1 cellular context compared by ENCODE assay signal in genomic region chr16:10497132-10498088, GRCh38.
TF ChIP-seq lines count a peak whose summit lies in the region.

No MANE protein-coding gene starts in this region.

TF ChIP-seq in K562, 482 proteins besides CTCF, POLR2A, EP300 and RAD21 (continued from another document and continues in another):
- peak; percentile 66; the same call in 1 of the 2 replicates for TF ChIP-seq ZNF263 (CRISPR knock-in tag; IDR thresholded peaks at IDR 0.05; ENCODE audit: borderline replicate concordance)
- peak; percentile 37; the same call in 1 of the 2 replicates for TF ChIP-seq ETV5 (CRISPR knock-in tag; IDR thresholded peaks at IDR 0.05; ENCODE audit: low read depth)
- no peak for TF ChIP-seq RBM39 (optimal IDR thresholded peaks at IDR 0.05; ENCODE audit: low read depth, low read length)
- TF ChIP-seq, protein P1, sequence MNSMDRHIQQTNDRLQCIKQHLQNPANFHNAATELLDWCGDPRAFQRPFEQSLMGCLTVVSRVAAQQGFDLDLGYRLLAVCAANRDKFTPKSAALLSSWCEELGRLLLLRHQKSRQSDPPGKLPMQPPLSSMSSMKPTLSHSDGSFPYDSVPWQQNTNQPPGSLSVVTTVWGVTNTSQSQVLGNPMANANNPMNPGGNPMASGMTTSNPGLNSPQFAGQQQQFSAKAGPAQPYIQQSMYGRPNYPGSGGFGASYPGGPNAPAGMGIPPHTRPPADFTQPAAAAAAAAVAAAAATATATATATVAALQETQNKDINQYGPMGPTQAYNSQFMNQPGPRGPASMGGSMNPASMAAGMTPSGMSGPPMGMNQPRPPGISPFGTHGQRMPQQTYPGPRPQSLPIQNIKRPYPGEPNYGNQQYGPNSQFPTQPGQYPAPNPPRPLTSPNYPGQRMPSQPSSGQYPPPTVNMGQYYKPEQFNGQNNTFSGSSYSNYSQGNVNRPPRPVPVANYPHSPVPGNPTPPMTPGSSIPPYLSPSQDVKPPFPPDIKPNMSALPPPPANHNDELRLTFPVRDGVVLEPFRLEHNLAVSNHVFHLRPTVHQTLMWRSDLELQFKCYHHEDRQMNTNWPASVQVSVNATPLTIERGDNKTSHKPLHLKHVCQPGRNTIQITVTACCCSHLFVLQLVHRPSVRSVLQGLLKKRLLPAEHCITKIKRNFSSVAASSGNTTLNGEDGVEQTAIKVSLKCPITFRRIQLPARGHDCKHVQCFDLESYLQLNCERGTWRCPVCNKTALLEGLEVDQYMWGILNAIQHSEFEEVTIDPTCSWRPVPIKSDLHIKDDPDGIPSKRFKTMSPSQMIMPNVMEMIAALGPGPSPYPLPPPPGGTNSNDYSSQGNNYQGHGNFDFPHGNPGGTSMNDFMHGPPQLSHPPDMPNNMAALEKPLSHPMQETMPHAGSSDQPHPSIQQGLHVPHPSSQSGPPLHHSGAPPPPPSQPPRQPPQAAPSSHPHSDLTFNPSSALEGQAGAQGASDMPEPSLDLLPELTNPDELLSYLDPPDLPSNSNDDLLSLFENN (IDR thresholded peaks at IDR 0.05; ENCODE audit: low read depth in 2 of 2, low read length in 2 of 2): peak in 1 of 2 experiments; percentile 97; a peak in 2 of 4 replicates
- TF ChIP-seq MEIS2 (IDR thresholded peaks at IDR 0.05; ENCODE audit: partially characterized antibody): peak; percentile 54
- no peak for TF ChIP-seq BMI1 (IDR thresholded peaks at IDR 0.05; ENCODE audit: low read length)
- TF ChIP-seq, protein P2, sequence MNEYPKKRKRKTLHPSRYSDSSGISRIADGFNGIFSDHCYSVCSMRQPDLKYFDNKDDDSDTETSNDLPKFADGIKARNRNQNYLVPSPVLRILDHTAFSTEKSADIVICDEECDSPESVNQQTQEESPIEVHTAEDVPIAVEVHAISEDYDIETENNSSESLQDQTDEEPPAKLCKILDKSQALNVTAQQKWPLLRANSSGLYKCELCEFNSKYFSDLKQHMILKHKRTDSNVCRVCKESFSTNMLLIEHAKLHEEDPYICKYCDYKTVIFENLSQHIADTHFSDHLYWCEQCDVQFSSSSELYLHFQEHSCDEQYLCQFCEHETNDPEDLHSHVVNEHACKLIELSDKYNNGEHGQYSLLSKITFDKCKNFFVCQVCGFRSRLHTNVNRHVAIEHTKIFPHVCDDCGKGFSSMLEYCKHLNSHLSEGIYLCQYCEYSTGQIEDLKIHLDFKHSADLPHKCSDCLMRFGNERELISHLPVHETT (CRISPR knock-in tag; conservative IDR thresholded peaks at IDR 0.05 in 1 of 2, IDR thresholded peaks at IDR 0.05 in 1 of 2): peak in 1 of 2 experiments; percentile 49; a peak in 1 of 4 replicates
- TF ChIP-seq KHSRP (IDR thresholded peaks at IDR 0.05): peak; percentile 70; the same call in 1 of the 2 replicates
- TF ChIP-seq NR2C2 (CRISPR knock-in tag; IDR thresholded peaks at IDR 0.05): no peak
- TF ChIP-seq NR2C2 (tag; IDR thresholded peaks at IDR 0.05): no peak
- TF ChIP-seq NELFE (IDR thresholded peaks at IDR 0.05; ENCODE audit: insufficient read depth, insufficient read length): no peak
- TF ChIP-seq JUND (IDR thresholded peaks at IDR 0.05; ENCODE audit: borderline replicate concordance, low read depth, low read length): peak; percentile 94
- peak; percentile 90; the same call in 2 of the 3 replicates for TF ChIP-seq JUND (tag; IDR thresholded peaks at IDR 0.05; ENCODE audit: borderline replicate concordance, low read depth, low read length)
- peak; percentile 65 for TF ChIP-seq TFAP4 (CRISPR knock-in tag; IDR thresholded peaks at IDR 0.05; ENCODE audit: borderline replicate concordance)
- TF ChIP-seq ZNF212 (CRISPR knock-in tag; IDR thresholded peaks at IDR 0.05): no peak
- TF ChIP-seq CC2D1A (IDR thresholded peaks at IDR 0.05): peak; percentile 98; the same call in 1 of the 2 replicates
- peak; percentile 60 for TF ChIP-seq CXXC5 (CRISPR knock-in tag; IDR thresholded peaks at IDR 0.05)
- TF ChIP-seq, protein P3, sequence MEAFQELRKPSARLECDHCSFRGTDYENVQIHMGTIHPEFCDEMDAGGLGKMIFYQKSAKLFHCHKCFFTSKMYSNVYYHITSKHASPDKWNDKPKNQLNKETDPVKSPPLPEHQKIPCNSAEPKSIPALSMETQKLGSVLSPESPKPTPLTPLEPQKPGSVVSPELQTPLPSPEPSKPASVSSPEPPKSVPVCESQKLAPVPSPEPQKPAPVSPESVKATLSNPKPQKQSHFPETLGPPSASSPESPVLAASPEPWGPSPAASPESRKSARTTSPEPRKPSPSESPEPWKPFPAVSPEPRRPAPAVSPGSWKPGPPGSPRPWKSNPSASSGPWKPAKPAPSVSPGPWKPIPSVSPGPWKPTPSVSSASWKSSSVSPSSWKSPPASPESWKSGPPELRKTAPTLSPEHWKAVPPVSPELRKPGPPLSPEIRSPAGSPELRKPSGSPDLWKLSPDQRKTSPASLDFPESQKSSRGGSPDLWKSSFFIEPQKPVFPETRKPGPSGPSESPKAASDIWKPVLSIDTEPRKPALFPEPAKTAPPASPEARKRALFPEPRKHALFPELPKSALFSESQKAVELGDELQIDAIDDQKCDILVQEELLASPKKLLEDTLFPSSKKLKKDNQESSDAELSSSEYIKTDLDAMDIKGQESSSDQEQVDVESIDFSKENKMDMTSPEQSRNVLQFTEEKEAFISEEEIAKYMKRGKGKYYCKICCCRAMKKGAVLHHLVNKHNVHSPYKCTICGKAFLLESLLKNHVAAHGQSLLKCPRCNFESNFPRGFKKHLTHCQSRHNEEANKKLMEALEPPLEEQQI (IDR thresholded peaks at IDR 0.05): peak; percentile 98
- TF ChIP-seq NFE2 (IDR thresholded peaks at IDR 0.05; ENCODE audit: low read depth): peak; percentile 87
- TF ChIP-seq SOX6 (IDR thresholded peaks at IDR 0.05): peak; percentile 93
- TF ChIP-seq SRSF9 (IDR thresholded peaks at IDR 0.05; ENCODE audit: borderline replicate concordance, low read depth, low read length): no peak
- no peak for TF ChIP-seq TCF15 (CRISPR knock-in tag; IDR thresholded peaks at IDR 0.05)
- TF ChIP-seq DNMT1 (IDR thresholded peaks at IDR 0.05): no peak
- peak; percentile 98 for TF ChIP-seq POLR2AphosphoS5 (IDR thresholded peaks at IDR 0.05; ENCODE audit: control insufficient read depth, insufficient read depth, low read depth, low read length)
- TF ChIP-seq NCOR1 (IDR thresholded peaks at IDR 0.05): peak; percentile 99
- TF ChIP-seq MCM3 (IDR thresholded peaks at IDR 0.05): no peak
- peak; percentile 64 for TF ChIP-seq SP1 (CRISPR knock-in tag; IDR thresholded peaks at IDR 0.05)
- TF ChIP-seq ZNF384 (IDR thresholded peaks at IDR 0.05; ENCODE audit: low read depth, low read length): no peak
- no peak for TF ChIP-seq ZFP1 (CRISPR knock-in tag; IDR thresholded peaks at IDR 0.05)
- peak; percentile 97 for TF ChIP-seq PML (IDR thresholded peaks at IDR 0.05; ENCODE audit: low read length)
- TF ChIP-seq L3MBTL2 (IDR thresholded peaks at IDR 0.05): peak; percentile 28; the same call in 1 of the 2 replicates
- no peak for TF ChIP-seq STAT6 (CRISPR knock-in tag; IDR thresholded peaks at IDR 0.05)
- TF ChIP-seq ELF2 (CRISPR knock-in tag; IDR thresholded peaks at IDR 0.05): no peak
- no peak for TF ChIP-seq ZNF197 (CRISPR knock-in tag; IDR thresholded peaks at IDR 0.05; ENCODE audit: low read depth)
- TF ChIP-seq SMAD4 (CRISPR knock-in tag; conservative IDR thresholded peaks at IDR 0.05): peak; percentile 87
- no peak for TF ChIP-seq SREBF2 (CRISPR knock-in tag; IDR thresholded peaks at IDR 0.05)
- TF ChIP-seq ZNF717 (CRISPR knock-in tag; IDR thresholded peaks at IDR 0.05): no peak
- no peak for TF ChIP-seq TCF7L2 (IDR thresholded peaks at IDR 0.05; ENCODE audit: low read depth, low read length)
- no peak for TF ChIP-seq ZNF785 (CRISPR knock-in tag; IDR thresholded peaks at IDR 0.05)
- no peak for TF ChIP-seq SNRNP70 (optimal IDR thresholded peaks at IDR 0.05; ENCODE audit: low read depth, low read length)
- TF ChIP-seq ZBTB40 (IDR thresholded peaks at IDR 0.05): no peak
- TF ChIP-seq ZBTB40 (CRISPR knock-in tag; IDR thresholded peaks at IDR 0.05): no peak
- TF ChIP-seq MAZ (CRISPR knock-in tag; conservative IDR thresholded peaks at IDR 0.05 in 1 of 2, IDR thresholded peaks at IDR 0.05 in 1 of 2): peak in 1 of 2 experiments; percentile 67; a peak in 1 of 4 replicates
- TF ChIP-seq ZNF644 (tag; IDR thresholded peaks at IDR 0.05; ENCODE audit: low read depth): 0 out of 2 replicates have a peak, but pooled peaks have one; percentile 59
- peak; percentile 69 for TF ChIP-seq SMAD1 (IDR thresholded peaks at IDR 0.05; ENCODE audit: low read depth, low read length, partially characterized antibody)
